10 cellular contexts compared by ENCODE assay signal in the genomic region with DNA sequence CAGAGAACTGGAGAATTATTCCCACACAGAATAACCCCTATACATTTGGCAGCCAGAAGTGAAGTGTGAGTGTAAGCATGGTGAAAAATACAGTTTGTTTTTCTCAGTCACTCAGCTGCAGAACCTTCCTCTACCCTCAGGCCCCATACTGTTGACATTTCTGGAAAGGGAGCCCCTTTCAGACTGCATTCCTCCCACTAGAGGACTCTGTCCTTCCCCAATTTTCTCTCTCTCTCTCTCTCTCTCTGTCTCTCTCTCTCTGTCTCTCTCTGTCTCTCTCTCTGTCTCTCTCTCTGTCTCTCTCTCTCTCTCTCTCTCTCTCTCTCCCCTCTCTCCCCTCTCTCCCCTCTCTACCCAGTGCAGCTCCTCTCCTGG.
DNase-seq lines count a peak whose midpoint lies in the region; ATAC-seq lines count a peak whose summit lies in the region.
"Had no signal": no experiment of that assay in that cellular context is flagged by ENCODE, and none has a peak within 500 bp of the region (broad histone marks: within the 10 kb centered on the region; RNA-seq: fewer than 3 reads in every experiment).

No MANE protein-coding gene starts in this region.

- CTCF ChIA-PET in activated naive CD4-positive, alpha-beta T cell treated with anti-CD3 and anti-CD28 coated beads, Interleukin-2, amount 10 ng/mL, durations not matched to agents 7 days and 5 days (lab: Charles Lee): interaction anchor here (1.2 to 2.0 kb wide), 2 partner anchors 26 to 142 kb away, joined by 3 to 10 read pairs; no protein-coding TSS in a partner anchor

- no peaks in the 10 kb centered on the region for H3K36me3 Mint-ChIP-seq in activated naive CD4-positive, alpha-beta T cell treated with anti-CD3 and anti-CD28 coated beads, Interleukin-2, amount 50 U/mL, for 24 hours
- H3K36me3 Mint-ChIP-seq in activated naive CD4-positive, alpha-beta T cell treated with anti-CD3 and anti-CD28 coated beads, Interleukin-2, amount 10 ng/mL, durations not matched to agents 7 days and 5 days: peaks cover 23% of the 10 kb centered on the region
- H3K36me3 Mint-ChIP-seq in stimulated activated effector memory CD8-positive, alpha-beta T cell treated with anti-CD3 and anti-CD28 coated beads, Interleukin-12 subunit alpha, Interleukin-12 subunit beta, amount 100 ng/mL, for 72 hours: no peaks in the 10 kb centered on the region
- H3K36me3 Mint-ChIP-seq: immature natural killer cell had no signal

- H3K27ac Mint-ChIP-seq in activated naive CD4-positive, alpha-beta T cell treated with anti-CD3 and anti-CD28 coated beads, Interleukin-2, amount 50 U/mL, for 24 hours: peak overlapping the region; percentile 81
- H3K27ac Mint-ChIP-seq in activated naive CD4-positive, alpha-beta T cell treated with anti-CD3 and anti-CD28 coated beads, Interleukin-2, amount 10 ng/mL, durations not matched to agents 7 days and 5 days: no peak overlapping the region
- peak overlapping the region; percentile 54 for H3K27ac Mint-ChIP-seq in stimulated activated effector memory CD8-positive, alpha-beta T cell treated with anti-CD3 and anti-CD28 coated beads, Interleukin-12 subunit alpha, Interleukin-12 subunit beta, amount 100 ng/mL, for 72 hours

- H3K4me3 Mint-ChIP-seq in activated naive CD4-positive, alpha-beta T cell treated with anti-CD3 and anti-CD28 coated beads, Interleukin-2, amount 50 U/mL, for 24 hours: peak overlapping the region; percentile 2
- no peak overlapping the region for H3K4me3 Mint-ChIP-seq in activated naive CD4-positive, alpha-beta T cell treated with anti-CD3 and anti-CD28 coated beads, Interleukin-2, amount 10 ng/mL, durations not matched to agents 7 days and 5 days
- no peak overlapping the region for H3K4me3 Mint-ChIP-seq in stimulated activated effector memory CD8-positive, alpha-beta T cell treated with anti-CD3 and anti-CD28 coated beads, Interleukin-12 subunit alpha, Interleukin-12 subunit beta, amount 100 ng/mL, for 72 hours

- DNase-seq in activated naive CD4-positive, alpha-beta T cell treated with anti-CD3 and anti-CD28 coated beads, Interleukin-2, amount 10 ng/mL, durations not matched to agents 7 days and 5 days: no peak
- peak; percentile 2 to 50 for DNase-seq in SW 1271 (lab: John Stamatoyannopoulos, UW)
- DNase-seq in foreskin melanocyte: peak; percentile 70
- no peak for DNase-seq in stimulated activated effector memory CD8-positive, alpha-beta T cell treated with anti-CD3 and anti-CD28 coated beads, Interleukin-12 subunit alpha, Interleukin-12 subunit beta, amount 100 ng/mL, for 72 hours (ENCODE audit: low spot score in 2 of 2)
- DNase-seq: immature natural killer cell, NCI-H1694 treated with DMSO at 0.1 percent for 48 hours had no signal

- ATAC-seq in stimulated activated effector memory CD8-positive, alpha-beta T cell treated with anti-CD3 and anti-CD28 coated beads, Interleukin-12 subunit alpha, Interleukin-12 subunit beta, amount 100 ng/mL, for 72 hours: no peak
- ATAC-seq in HG02981 (IDR thresholded peaks at IDR 0.05; ENCODE audit: unreplicated experiment) (no peak), HG03025 (IDR thresholded peaks at IDR 0.05; ENCODE audit: low FRiP score, unreplicated experiment) (no peak), GM18502 (IDR thresholded peaks at IDR 0.05; ENCODE audit: poor library complexity, unreplicated experiment) (no peak)

- no peaks in the 10 kb centered on the region for H3K9me3 Mint-ChIP-seq in activated naive CD4-positive, alpha-beta T cell treated with anti-CD3 and anti-CD28 coated beads, Interleukin-2, amount 50 U/mL, for 24 hours
- H3K9me3 Mint-ChIP-seq in activated naive CD4-positive, alpha-beta T cell treated with anti-CD3 and anti-CD28 coated beads, Interleukin-2, amount 10 ng/mL, durations not matched to agents 7 days and 5 days: no peaks in the 10 kb centered on the region
- H3K9me3 Mint-ChIP-seq in stimulated activated effector memory CD8-positive, alpha-beta T cell treated with anti-CD3 and anti-CD28 coated beads, Interleukin-12 subunit alpha, Interleukin-12 subunit beta, amount 100 ng/mL, for 72 hours: no peaks in the 10 kb centered on the region
- H3K9me3 Mint-ChIP-seq: immature natural killer cell had no signal

- H3K4me1 Mint-ChIP-seq in activated naive CD4-positive, alpha-beta T cell treated with anti-CD3 and anti-CD28 coated beads, Interleukin-2, amount 50 U/mL, for 24 hours: peaks cover 13% of the 10 kb centered on the region
- H3K4me1 Mint-ChIP-seq in activated naive CD4-positive, alpha-beta T cell treated with anti-CD3 and anti-CD28 coated beads, Interleukin-2, amount 10 ng/mL, durations not matched to agents 7 days and 5 days: peaks cover 12% of the 10 kb centered on the region
- peaks cover 8% of the 10 kb centered on the region for H3K4me1 Mint-ChIP-seq in stimulated activated effector memory CD8-positive, alpha-beta T cell treated with anti-CD3 and anti-CD28 coated beads, Interleukin-12 subunit alpha, Interleukin-12 subunit beta, amount 100 ng/mL, for 72 hours

- no peaks in the 10 kb centered on the region for H3K27me3 Mint-ChIP-seq in activated naive CD4-positive, alpha-beta T cell treated with anti-CD3 and anti-CD28 coated beads, Interleukin-2, amount 50 U/mL, for 24 hours
- peaks cover 51% of the 10 kb centered on the region for H3K27me3 Mint-ChIP-seq in activated naive CD4-positive, alpha-beta T cell treated with anti-CD3 and anti-CD28 coated beads, Interleukin-2, amount 10 ng/mL, durations not matched to agents 7 days and 5 days

Comparison
In these comparisons a context has a peak if more than half of its experiments do, and no peak if none do; other contexts are left out.
1. DNase-seq: peak in SW 1271 (2 of 2) and foreskin melanocyte (single experiment); none in activated naive CD4-positive, alpha-beta T cell treated with anti-CD3 and anti-CD28 coated beads, Interleukin-2, amount 10 ng/mL, durations not matched to agents 7 days and 5 days (single experiment) and stimulated activated effector memory CD8-positive, alpha-beta T cell treated with anti-CD3 and anti-CD28 coated beads, Interleukin-12 subunit alpha, Interleukin-12 subunit beta, amount 100 ng/mL, for 72 hours (0 of 2).